21 cellular contexts compared by ENCODE assay signal in the genomic region with DNA sequence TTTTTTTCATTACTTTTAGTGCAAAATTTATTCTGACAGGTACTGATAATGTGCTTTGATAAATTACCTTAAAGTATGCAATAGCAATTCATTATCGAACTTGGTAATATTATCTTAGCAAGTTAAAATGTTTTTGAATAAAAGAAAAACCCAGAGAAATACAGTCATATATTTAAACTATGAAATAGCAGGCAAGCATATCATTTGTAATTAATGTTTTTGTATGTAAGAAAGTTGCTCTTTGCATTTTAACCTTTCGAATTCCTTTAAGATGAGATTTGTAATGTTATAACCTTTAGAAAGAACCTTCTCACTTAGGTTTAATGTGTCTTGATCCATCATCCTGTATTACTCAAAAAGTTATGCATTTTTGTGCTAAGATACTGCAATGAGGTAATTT.
"Had no signal": no experiment of that assay in that cellular context is flagged by ENCODE, and none has a peak within 500 bp of the region (broad histone marks: within the 10 kb centered on the region; RNA-seq: fewer than 3 reads in every experiment).

No MANE protein-coding gene starts in this region.

- H3K4me2 ChIP-seq: KMS-11 had no signal

- H3K9ac ChIP-seq: KMS-11 had no signal

- H3K4me3 ChIP-seq: K562 had no signal

- ATAC-seq: K562 had no signal

- DNase-seq: Kasumi-1, MM.1S, NCI-H1048, NCI-H1105 treated with DMSO at 0.1 percent for 48 hours, NCI-H1417 treated with DMSO at 0.1 percent for 48 hours, NCI-H146, NCI-H1694 treated with DMSO at 0.1 percent for 48 hours, NCI-H1930, NCI-H2081, NCI-H2107, NCI-H2227 treated with DMSO at 0.1 percent for 48 hours, NCI-H510A, NCI-H524 treated with DMSO at 0.1 percent for 48 hours, NCI-H69, NCI-H774, Right ventricle myocardium superior, RPMI8226, SIG-M5 had no signal

- H3K27ac ChIP-seq: HL-60, KMS-11 had no signal
